In the genomic region with DNA sequence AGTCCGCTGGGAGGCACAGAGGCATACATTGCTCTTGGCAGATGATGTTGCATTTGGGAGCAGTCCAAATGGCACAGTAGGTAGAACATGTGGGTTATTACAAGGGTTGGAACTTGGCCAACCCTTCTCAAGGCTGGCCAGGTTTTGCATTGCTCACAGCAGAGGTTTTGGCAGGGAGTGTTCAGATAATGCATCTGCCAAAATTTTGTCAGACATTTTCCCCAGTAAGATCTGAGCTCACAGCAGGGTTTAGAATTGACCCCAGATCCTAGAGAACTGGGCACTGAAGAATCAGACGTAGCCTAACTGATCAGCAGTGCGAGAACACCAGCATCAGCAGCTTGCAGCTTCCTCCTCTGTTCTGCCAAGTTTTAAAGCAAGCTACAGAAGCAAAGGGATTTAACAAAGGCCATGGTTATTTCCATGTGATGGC, we compare ENCODE assay signal across 13 cellular contexts.
DNase-seq lines count a peak whose midpoint lies in the region; ATAC-seq, FAIRE-seq and TF ChIP-seq lines count a peak whose summit lies in the region.
"Had no signal": no experiment of that assay in that cellular context is flagged by ENCODE, and none has a peak within 500 bp of the region (broad histone marks: within the 10 kb centered on the region; RNA-seq: fewer than 3 reads in every experiment).

No MANE protein-coding gene starts in this region.

- H3K27ac ChIP-seq in keratinocyte (ENCODE audit: control insufficient read depth, insufficient read depth, low read length) = no peak overlapping the region
- no peak overlapping the region for H3K27ac ChIP-seq in gastrocnemius medialis
- no peak overlapping the region for H3K27ac ChIP-seq in mesendoderm (ENCODE audit: low read depth, low read length)
- H3K27ac ChIP-seq: parathyroid adenoma had no signal

- H3K4ac ChIP-seq in mesendoderm (ENCODE audit: low read depth, low read length) = no peak overlapping the region

- no peaks in the 10 kb centered on the region for H3K4me1 ChIP-seq in keratinocyte (ENCODE audit: control insufficient read depth, extremely low read depth, insufficient read depth, low read length)
- no peaks in the 10 kb centered on the region for H3K4me1 ChIP-seq in gastrocnemius medialis
- no peaks in the 10 kb centered on the region for H3K4me1 ChIP-seq in mesendoderm (ENCODE audit: control insufficient read depth, low read depth, low read length)
- H3K4me1 ChIP-seq: parathyroid adenoma had no signal

- no peak overlapping the region for H3K27ac Mint-ChIP-seq in HFFc6
- H3K27ac Mint-ChIP-seq: activated T-cell treated with anti-CD3 and anti-CD28 coated beads, Interleukin-2, amount 50 U/mL, for 24 hours had no signal

- no peak overlapping the region for H3K4me3 Mint-ChIP-seq in HFFc6
- H3K4me3 Mint-ChIP-seq: activated T-cell treated with anti-CD3 and anti-CD28 coated beads, Interleukin-2, amount 50 U/mL, for 24 hours had no signal

- no peak overlapping the region for H3K23ac ChIP-seq in mesendoderm (ENCODE audit: low read length)

- no peak overlapping the region for H2BK5ac ChIP-seq in mesendoderm (ENCODE audit: low read length)

- H2AFZ ChIP-seq in keratinocyte (ENCODE audit: control insufficient read depth, low read length) = no peak overlapping the region
- H2AFZ ChIP-seq: parathyroid adenoma had no signal

- H3K27me3 Mint-ChIP-seq in HFFc6 (ENCODE audit: insufficient read depth) = no peaks in the 10 kb centered on the region
- H3K27me3 Mint-ChIP-seq: activated T-cell treated with anti-CD3 and anti-CD28 coated beads, Interleukin-2, amount 50 U/mL, for 24 hours had no signal

- H3K9me3 ChIP-seq in keratinocyte (ENCODE audit: control insufficient read depth, low read depth, low read length) = no peaks in the 10 kb centered on the region
- no peaks in the 10 kb centered on the region for H3K9me3 ChIP-seq in gastrocnemius medialis

- no CpG with 5 or more reads among the region's 3 CpGs for WGBS in mesendoderm (ENCODE audit: extremely low coverage, insufficient coverage, low lambda C conversion rate)

- dilution Hi-C loops in keratinocyte (cut with MboI; ENCODE audit: extremely low pct_ligation_motif_present, low sequenced_read_pairs) = no loop called here

- H3K18ac ChIP-seq in mesendoderm (ENCODE audit: low read length) = no peak overlapping the region

- H3K9me1 ChIP-seq in keratinocyte (ENCODE audit: control insufficient read depth, extremely low read depth, insufficient read depth, low read length) = no peaks in the 10 kb centered on the region

- in situ Hi-C loops in gastrocnemius medialis (cut with MboI; ENCODE audit: low sequenced_read_pairs in 4 of 4) = no loop called here

- no peak overlapping the region for H2AK5ac ChIP-seq in mesendoderm (ENCODE audit: low read length)

- TF ChIP-seq POLR2A in gastrocnemius medialis (IDR thresholded peaks at IDR 0.05) = no peak

- no peaks in the 10 kb centered on the region for H4K20me1 ChIP-seq in keratinocyte (ENCODE audit: control insufficient read depth, extremely low read depth, insufficient read depth, low read length)

- H3K79me2 ChIP-seq in keratinocyte (ENCODE audit: control insufficient read depth, insufficient read depth, low read length) (no peaks in the 10 kb centered on the region), mesendoderm (ENCODE audit: control insufficient read depth, insufficient read depth, low read length) (no peaks in the 10 kb centered on the region)
- H3K79me2 ChIP-seq: parathyroid adenoma had no signal

- H3K4me1 Mint-ChIP-seq in HFFc6 (ENCODE audit: low read depth) = no peaks in the 10 kb centered on the region

- H2BK15ac ChIP-seq in mesendoderm (replicated peaks; ENCODE audit: low read depth) = no peak overlapping the region

- H3K27me3 ChIP-seq in keratinocyte (ENCODE audit: control insufficient read depth, extremely low read depth, insufficient read depth, low read length) (no peaks in the 10 kb centered on the region), gastrocnemius medialis (no peaks in the 10 kb centered on the region), mesendoderm (ENCODE audit: insufficient read depth, low read length, poor library complexity) (no peaks in the 10 kb centered on the region)

- H3K9ac ChIP-seq in keratinocyte (ENCODE audit: control insufficient read depth, extremely low read depth, insufficient read depth, low read length) (no peak overlapping the region), mesendoderm (ENCODE audit: low read length) (no peak overlapping the region)
- H3K9ac ChIP-seq: parathyroid adenoma had no signal

- no peak overlapping the region for H4K5ac ChIP-seq in mesendoderm (ENCODE audit: low read length)

- peaks cover 29% of the 10 kb centered on the region for H3K9me3 Mint-ChIP-seq in HFFc6

- peak; percentile 51 for FAIRE-seq in keratinocyte (lab: Jason Lieb, UNC)
- FAIRE-seq: HTR-8/SVneo had no signal

- H3K56ac ChIP-seq in mesendoderm (ENCODE audit: low read length) = no peak overlapping the region

- no peak for ATAC-seq in gastrocnemius medialis

- no peak overlapping the region for H3K4me2 ChIP-seq in keratinocyte (ENCODE audit: control insufficient read depth, extremely low read depth, insufficient read depth, low read depth, low read length)
- no peak overlapping the region for H3K4me2 ChIP-seq in mesendoderm (ENCODE audit: low read length)

- H3K4me3 ChIP-seq in keratinocyte (ENCODE audit: control insufficient read depth in 2 of 3, extremely low read depth in 1 of 3, insufficient read depth in 2 of 3, low read depth in 1 of 3, low read length in 3 of 3) (no peak overlapping the region), gastrocnemius medialis (no peak overlapping the region), mesendoderm (ENCODE audit: low read length) (no peak overlapping the region)

- DNase-seq in DMS 273 (lab: John Stamatoyannopoulos, UW; ENCODE audit: unreplicated experiment) = peak; percentile 99
- DNase-seq in NCI-H2029 (lab: John Stamatoyannopoulos, UW) = peak; percentile 60
- peak in 38 of 58 donors; percentile 1 to 81 (median 14) for DNase-seq in anterior cingulate cortex (lab: John Stamatoyannopoulos, UW)
- peak; percentile 15 for DNase-seq in keratinocyte (ENCODE audit: low read depth, low spot score)
- DNase-seq in central memory CD4-positive, alpha-beta T cell = no peak
- no peak for DNase-seq in HFFc6
- DNase-seq in gastrocnemius medialis = no peak
- DNase-seq in mesendoderm = no peak
- DNase-seq: activated T-cell treated with anti-CD3 and anti-CD28 coated beads, Interleukin-2, amount 50 U/mL, for 24 hours; mesenchymal stem cell; stimulated activated naive CD4-positive, alpha-beta T cell treated with Interleukin-2 at 50 U/mL for 16 hours had no signal

- H4K8ac ChIP-seq in mesendoderm (ENCODE audit: low read depth, low read length) = no peak overlapping the region

- TF ChIP-seq CTCF in keratinocyte (optimal IDR thresholded peaks at IDR 0.05 in 1 of 3, IDR thresholded peaks at IDR 0.05 in 1 of 3, conservative IDR thresholded peaks at IDR 0.05 in 1 of 3; ENCODE audit: extremely low read depth in 1 of 3, insufficient read depth in 2 of 3, low read length in 3 of 3) (no peak), HFFc6 (IDR thresholded peaks at IDR 0.05) (no peak), gastrocnemius medialis (IDR thresholded peaks at IDR 0.05 in 4 of 5, conservative IDR thresholded peaks at IDR 0.05 in 1 of 5) (no peak)

- H2BK120ac ChIP-seq in mesendoderm (ENCODE audit: low read depth, low read length) = no peak overlapping the region

- no peaks in the 10 kb centered on the region for H3K36me3 ChIP-seq in keratinocyte (ENCODE audit: control insufficient read depth in 2 of 2, extremely low read depth in 1 of 2, insufficient read depth in 2 of 2, low read length in 2 of 2)
- H3K36me3 ChIP-seq in gastrocnemius medialis = no peaks in the 10 kb centered on the region
- no peaks in the 10 kb centered on the region for H3K36me3 ChIP-seq in mesendoderm (ENCODE audit: control insufficient read depth, insufficient read depth, low read length)

- H3K36me3 Mint-ChIP-seq in HFFc6 (ENCODE audit: low read depth) = peaks cover 4% of the 10 kb centered on the region; the same call in 1 of the 2 replicates

- intact Hi-C loops in gastrocnemius medialis (cut with DNase I; ENCODE audit: low total_unique reads) = no loop called here

- H3K79me1 ChIP-seq in mesendoderm (ENCODE audit: low read length) = no peaks in the 10 kb centered on the region

Comparison
In these comparisons a context has a peak if more than half of its experiments do, and no peak if none do; other contexts are left out.
1. DNase-seq: peak in DMS 273 (single experiment), NCI-H2029 (single experiment), anterior cingulate cortex (38 of 58) and keratinocyte (single experiment); none in central memory CD4-positive, alpha-beta T cell (single experiment), HFFc6 (single experiment), gastrocnemius medialis (0 of 2) and mesendoderm (single experiment).